ENCODE assay signal across 38 cellular contexts in the genomic region with DNA sequence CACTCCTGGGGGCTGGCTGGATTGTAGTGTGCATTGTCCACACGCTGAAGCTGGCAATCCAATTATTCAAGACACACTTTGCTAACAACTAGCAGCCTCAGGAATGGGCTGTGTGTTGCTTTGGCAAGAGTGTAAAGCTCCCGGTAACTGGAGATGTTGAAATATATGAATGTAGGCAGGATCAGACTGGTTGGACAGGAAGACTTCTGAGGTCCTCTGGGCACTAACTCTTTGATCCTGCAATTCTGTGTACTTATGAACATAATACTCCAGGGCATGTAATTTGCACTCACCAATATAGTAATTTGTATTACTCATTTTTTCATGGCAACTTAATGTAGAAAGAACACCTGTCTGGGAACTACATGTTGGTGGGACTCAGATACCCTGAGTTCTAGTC.
"Had no signal": no experiment of that assay in that cellular context is flagged by ENCODE, and none has a peak within 500 bp of the region (broad histone marks: within the 10 kb centered on the region; RNA-seq: fewer than 3 reads in every experiment).

No MANE protein-coding gene starts in this region.

- H3K27ac ChIP-seq: adrenal gland, body of pancreas, Peyer's patch, WERI-Rb-1 had no signal

- H3K4me1 Mint-ChIP-seq: activated CD4-positive, alpha-beta T cell treated with anti-CD3 and anti-CD28 coated beads, Interleukin-2, amount 10 ng/mL, durations not matched to agents 7 days and 5 days had no signal

- H3K27ac Mint-ChIP-seq: activated CD4-positive, alpha-beta T cell treated with anti-CD3 and anti-CD28 coated beads, Interleukin-2, amount 10 ng/mL, durations not matched to agents 7 days and 5 days; activated CD8-positive, alpha-beta T cell treated with anti-CD3 and anti-CD28 coated beads, Interleukin-2, amount 10 ng/mL, durations not matched to agents 7 days and 5 days; activated naive CD4-positive, alpha-beta T cell treated with anti-CD3 and anti-CD28 coated beads for 36 hours; activated naive CD4-positive, alpha-beta T cell treated with anti-CD3 and anti-CD28 coated beads, Interleukin-2, amount 50 U/mL, for 72 hours; activated T-helper 1 cell treated with anti-CD3 and anti-CD28 coated beads, Interleukin-12 subunit alpha, Interleukin-12 subunit beta, Interleukin-2, Interleukin-4 antibody, amounts not matched to agents 30 ng/mL and 10 ng/mL and 1 ng/mL, durations not matched to agents 14 hours and 24 hours and 36 hours had no signal

- DNase-seq: activated CD4-positive, alpha-beta T cell treated with anti-CD3 and anti-CD28 coated beads, Interleukin-2, amount 10 ng/mL, durations not matched to agents 7 days and 5 days; activated CD4-positive, alpha-beta T cell treated with anti-CD3 and anti-CD28 coated beads, Interleukin-2, amount 50 U/mL, for 48 hours; activated CD4-positive, CD25-positive, alpha-beta regulatory T cell; activated CD8-positive, alpha-beta memory T cell treated with anti-CD3 and anti-CD28 coated beads, Interleukin-2, amount 50 U/mL, for 4 hours; activated CD8-positive, alpha-beta T cell treated with anti-CD3 and anti-CD28 coated beads, Interleukin-2, amount 10 ng/mL, durations not matched to agents 7 days and 5 days; activated gamma-delta T cell treated with Interleukin-2 at 50 U/mL for 16 hours; activated naive CD4-positive, alpha-beta T cell treated with anti-CD3 and anti-CD28 coated beads for 36 hours; activated T-cell treated with anti-CD3 and anti-CD28 coated beads for 4 hours; activated T-cell treated with anti-CD3 and anti-CD28 coated beads, Interleukin-2, amount 50 U/mL, for 4 hours; adrenal gland; body of pancreas; caudate nucleus; cerebellar nuclear complex; Karpas-422; KBM-7; MG63; NCI-H1048; NCI-H1105 treated with DMSO at 0.1 percent for 48 hours; NCI-H1436; NCI-H1694; NCI-H1930; NCI-H2081 treated with DMSO at 0.1 percent for 48 hours; NCI-H226; NCI-H526 treated with DMSO at 0.1 percent for 48 hours; NCI-H82; NK-92 treated with Interleukin-12 subunit alpha and Interleukin-12 subunit beta, amount 100 ng/mL, for 24 hours; PC-3; Peyer's patch; Right ventricle myocardium superior; RPMI8226; SW 1271; T-helper 1 cell; T-helper 2 cell; T-helper 9 cell; WERI-Rb-1 had no signal

- ATAC-seq: activated CD8-positive, alpha-beta T cell treated with anti-CD3 and anti-CD28 coated beads, Interleukin-2, amount 10 ng/mL, durations not matched to agents 7 days and 5 days; activated naive CD4-positive, alpha-beta T cell treated with anti-CD3 and anti-CD28 coated beads, Interleukin-2, amount 50 U/mL, for 72 hours; activated T-cell treated with anti-CD3 and anti-CD28 coated beads, Interleukin-2, amount 50 U/mL, for 4 hours; body of pancreas; PC-3 had no signal

- H3K36me3 Mint-ChIP-seq: activated naive CD4-positive, alpha-beta T cell treated with anti-CD3 and anti-CD28 coated beads, Interleukin-2, amount 50 U/mL, for 72 hours had no signal

- H3K36me3 ChIP-seq: adrenal gland, breast epithelium, MG63, Peyer's patch, WERI-Rb-1 had no signal

- H3K4me1 ChIP-seq: adrenal gland, body of pancreas, breast epithelium, Peyer's patch had no signal

- H3K9me3 ChIP-seq: adrenal gland, body of pancreas, breast epithelium, MG63, Peyer's patch had no signal

- H3K9me3 Mint-ChIP-seq: activated CD4-positive, alpha-beta T cell treated with anti-CD3 and anti-CD28 coated beads, Interleukin-2, amount 10 ng/mL, durations not matched to agents 7 days and 5 days; activated naive CD4-positive, alpha-beta T cell treated with anti-CD3 and anti-CD28 coated beads for 36 hours; activated T-cell treated with anti-CD3 and anti-CD28 coated beads, Interleukin-2, amount 50 U/mL, for 4 hours; activated T-helper 1 cell treated with anti-CD3 and anti-CD28 coated beads, Interleukin-12 subunit alpha, Interleukin-12 subunit beta, Interleukin-2, Interleukin-4 antibody, amounts not matched to agents 30 ng/mL and 10 ng/mL and 1 ng/mL, durations not matched to agents 14 hours and 24 hours and 36 hours had no signal

- H3K4me3 Mint-ChIP-seq: activated CD4-positive, alpha-beta T cell treated with anti-CD3 and anti-CD28 coated beads, Interleukin-2, amount 10 ng/mL, durations not matched to agents 7 days and 5 days; activated CD8-positive, alpha-beta T cell treated with anti-CD3 and anti-CD28 coated beads, Interleukin-2, amount 10 ng/mL, durations not matched to agents 7 days and 5 days; activated naive CD4-positive, alpha-beta T cell treated with anti-CD3 and anti-CD28 coated beads for 36 hours; activated T-cell treated with anti-CD3 and anti-CD28 coated beads, Interleukin-2, amount 50 U/mL, for 4 hours; activated T-helper 1 cell treated with anti-CD3 and anti-CD28 coated beads, Interleukin-12 subunit alpha, Interleukin-12 subunit beta, Interleukin-2, Interleukin-4 antibody, amounts not matched to agents 30 ng/mL and 10 ng/mL and 1 ng/mL, durations not matched to agents 14 hours and 24 hours and 36 hours had no signal

- H3K27me3 ChIP-seq: adrenal gland, body of pancreas, MG63, Peyer's patch had no signal

- H3K27me3 Mint-ChIP-seq: activated CD4-positive, alpha-beta T cell treated with anti-CD3 and anti-CD28 coated beads, Interleukin-2, amount 10 ng/mL, durations not matched to agents 7 days and 5 days had no signal

- H3K4me3 ChIP-seq: adrenal gland, body of pancreas, breast epithelium, MG63, Peyer's patch had no signal
